In the genomic region with DNA sequence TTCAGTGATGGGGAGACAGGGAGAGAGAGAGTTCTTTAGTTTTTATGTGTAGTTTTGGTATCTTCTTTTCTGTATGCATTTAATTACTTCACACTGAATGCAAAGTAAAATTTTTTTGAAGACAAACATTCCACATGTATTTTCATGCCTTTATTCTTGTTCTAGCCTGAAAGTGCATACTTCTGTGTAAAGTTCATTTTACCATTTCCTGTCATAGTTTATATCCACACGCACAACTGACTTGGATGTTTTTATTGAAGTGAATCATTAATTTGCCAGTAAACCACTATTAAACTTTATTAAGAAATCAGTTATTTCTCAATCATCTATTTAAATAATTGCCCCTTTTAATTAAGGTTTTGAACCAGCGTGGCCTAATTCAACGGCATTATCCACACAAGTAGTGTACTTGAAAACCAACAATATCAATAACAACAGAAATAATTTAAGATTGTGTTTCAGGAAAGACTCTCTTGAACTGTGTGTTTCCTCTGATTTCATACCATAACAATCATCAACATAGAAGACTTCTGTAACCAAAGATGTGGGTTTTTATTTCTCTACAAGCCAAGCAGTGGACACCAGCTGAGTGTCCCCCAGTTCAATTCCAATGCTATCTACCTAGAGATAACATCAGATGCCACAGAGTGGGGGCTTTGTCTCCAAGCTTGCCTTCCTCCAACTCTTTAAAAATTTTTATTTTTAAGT, we compare ENCODE assay signal across 19 cellular contexts.
"Had no signal": no experiment of that assay in that cellular context is flagged by ENCODE, and none has a peak within 500 bp of the region (broad histone marks: within the 10 kb centered on the region; RNA-seq: fewer than 3 reads in every experiment).

No MANE protein-coding gene starts in this region.

- H3K4me1 ChIP-seq: breast epithelium, psoas muscle, sigmoid colon, suprapubic skin had no signal

- H3K27ac ChIP-seq: breast epithelium, psoas muscle, sigmoid colon, suprapubic skin, upper lobe of left lung had no signal

- DNase-seq: activated CD4-positive, alpha-beta T cell treated with anti-CD3 and anti-CD28 coated beads for 1 hour; activated CD4-positive, alpha-beta T cell treated with anti-CD3 and anti-CD28 coated beads, Interleukin-2, amount 50 U/mL, for 48 hours; activated CD8-positive, alpha-beta memory T cell treated with anti-CD3 and anti-CD28 coated beads, Interleukin-2, amount 10 ng/mL, durations not matched to agents 7 days and 5 days; activated effector memory CD4-positive, alpha-beta T cell treated with Interleukin-2 at 50 U/mL for 16 hours; activated T-cell treated with anti-CD3 and anti-CD28 coated beads, Interleukin-2, amount 50 U/mL, for 24 hours; amygdala; glutamatergic neuron; immature natural killer cell; mesendoderm; occipital lobe; psoas muscle; sigmoid colon; stimulated activated CD4-positive, alpha-beta T cell treated with anti-CD3 and anti-CD28 coated beads, Interleukin-4, amount 100 ng/mL, for 1 hour; stimulated activated CD8-positive, alpha-beta memory T cell treated with anti-CD3 and anti-CD28 coated beads, Interleukin-4, amount 100 ng/mL, for 48 hours; stimulated activated naive CD8-positive, alpha-beta T cell treated with anti-CD3 and anti-CD28 coated beads, Interleukin-15, Interleukin-2, amounts not matched to agents 100 U/mL and 50 U/mL, for 24 hours; SW 1271; upper lobe of left lung had no signal

- H3K9me3 ChIP-seq: psoas muscle, sigmoid colon, suprapubic skin had no signal

- H3K4me3 ChIP-seq: breast epithelium, psoas muscle, sigmoid colon, suprapubic skin, upper lobe of left lung had no signal

- H3K36me3 ChIP-seq: breast epithelium, sigmoid colon, suprapubic skin, upper lobe of left lung had no signal

- H3K27me3 ChIP-seq: breast epithelium, sigmoid colon, suprapubic skin, upper lobe of left lung had no signal
